ENCODE assay signal across 8 cellular contexts in genomic region chr16:67191410-67191994, GRCh38. TPM values are rescaled to one million over a fixed set of nuclear protein-coding genes. Genes with fewer than 3 reads are reported as not detected.
A peak's percentile ranks its signal among the peaks of the same experiment; 100 is the strongest.
DNase-seq lines count a peak whose midpoint lies in the region; ATAC-seq and TF ChIP-seq lines count a peak whose summit lies in the region.

No MANE protein-coding gene starts in this region.

- ATAC-seq in HG03280 (IDR thresholded peaks at IDR 0.05; ENCODE audit: unreplicated experiment): no peak

- 42 to 43% methylated on average over 9 of the region's 9 CpGs for WGBS in endodermal cell (ENCODE audit: insufficient coverage in 1 of 2, insufficient read length in 1 of 2), 2 experiments
- 20% methylated on average over 9 of the region's 9 CpGs for WGBS in prostate gland

- H3K9me3 ChIP-seq in NT2/D1 (ENCODE audit: insufficient read depth, low read length) (no peaks in the 10 kb centered on the region), endodermal cell (ENCODE audit: control insufficient read depth, low read length) (no peaks in the 10 kb centered on the region), prostate gland (no peaks in the 10 kb centered on the region)

- H3K4me3 ChIP-seq in GM08714 (ENCODE audit: low read length) (peak overlapping the region; percentile 93; the same call in 1 of the 2 replicates), NT2/D1 (ENCODE audit: insufficient read length, low read depth) (peak overlapping the region; percentile 100), endodermal cell (ENCODE audit: low read length) (peak overlapping the region; percentile 99), prostate gland (peak overlapping the region; percentile 88 to 91)

- TF ChIP-seq CTCF in endodermal cell (conservative IDR thresholded peaks at IDR 0.05) (no peak), prostate gland (IDR thresholded peaks at IDR 0.05) (no peak)

- H3K4me1 Mint-ChIP-seq in endodermal cell: peaks cover 11% of the 10 kb centered on the region

- intact Hi-C loops in prostate gland (cut with DNase I): no loop called here

- no peaks in the 10 kb centered on the region for H3K27me3 ChIP-seq in NT2/D1 (ENCODE audit: insufficient read depth, insufficient read length)
- no peaks in the 10 kb centered on the region for H3K27me3 ChIP-seq in endodermal cell (ENCODE audit: control insufficient read depth, insufficient read depth, low read length, poor library complexity, severe bottlenecking)
- H3K27me3 ChIP-seq in prostate gland (replicated peaks; ENCODE audit: insufficient read depth): no peaks in the 10 kb centered on the region

- peaks cover 2% of the 10 kb centered on the region for H3K27me3 Mint-ChIP-seq in endodermal cell (ENCODE audit: insufficient read depth)

- H3K4me1 ChIP-seq in NT2/D1 (ENCODE audit: insufficient read depth, insufficient read length) (peaks cover 22% of the 10 kb centered on the region), endodermal cell (ENCODE audit: control insufficient read depth, insufficient read depth, low read length) (peaks cover 9% of the 10 kb centered on the region), prostate gland (replicated peaks) (peaks cover 17% of the 10 kb centered on the region)

- no peak for DNase-seq in NT2/D1 (ENCODE audit: low read depth, low spot score)
- DNase-seq in endodermal cell: no peak
- no peak for DNase-seq in prostate gland (ENCODE audit: low spot score)
- no peak for DNase-seq in KG1 (lab: John Stamatoyannopoulos, UW)
- no peak for DNase-seq in anterior cingulate cortex (lab: John Stamatoyannopoulos, UW)
- no peak for DNase-seq in mucosa of gallbladder (ENCODE audit: low spot score)

- H3K27ac ChIP-seq in endodermal cell (ENCODE audit: low read depth, low read length): no peak overlapping the region
- H3K27ac ChIP-seq in prostate gland: no peak overlapping the region

- H3K9ac ChIP-seq in NT2/D1 (ENCODE audit: insufficient read length, low read depth) (no peak overlapping the region), endodermal cell (ENCODE audit: extremely low read depth, low read length, poor library complexity, severe bottlenecking) (no peak overlapping the region)

- H3K4me3 Mint-ChIP-seq in endodermal cell: peak overlapping the region; percentile 80

- no peaks in the 10 kb centered on the region for H3K9me3 Mint-ChIP-seq in endodermal cell

- no peak for TF ChIP-seq POLR2A in prostate gland (IDR thresholded peaks at IDR 0.05)

- H3K27ac Mint-ChIP-seq in endodermal cell: no peak overlapping the region

- H3K36me3 ChIP-seq in NT2/D1 (ENCODE audit: insufficient read depth, insufficient read length, low read length) (peaks cover 41% of the 10 kb centered on the region), endodermal cell (ENCODE audit: control insufficient read depth, insufficient read depth, low read length) (peaks cover 35% of the 10 kb centered on the region), prostate gland (peaks cover 11 to 16% of the 10 kb centered on the region in 2 donors)

- H3K36me3 Mint-ChIP-seq in endodermal cell (ENCODE audit: low read depth): peaks cover 35% of the 10 kb centered on the region

RNA-seq across cellular contexts. Expression of gene E2F4, which starts 0.5 kb away (rescaled TPM):
- total RNA-seq in endodermal cell: 10 to 100 TPM; 71.8 to 72.8 TPM
- polyA plus RNA-seq in endodermal cell (2013, experiment 1 of 2): 70.8 TPM
- polyA plus RNA-seq in endodermal cell (2013, experiment 2 of 2): 65.3 TPM
- total RNA-seq in prostate gland: 100 to 1,000 TPM in 1 of 2 donors, 10 to 100 TPM in 1; 91.6 to 105 TPM
- total RNA-seq in mucosa of gallbladder: 54.9 TPM

RNA-seq across cellular contexts. Expression of gene EXOC3L1, which starts 1.6 kb away (rescaled TPM):
- total RNA-seq in endodermal cell (1 to 10 TPM in 1 of 2 donors, under 1 TPM in 1; 0.97 to 1.8 TPM), prostate gland (1 to 10 TPM; 1.1 to 8.2 TPM), mucosa of gallbladder (3.2 TPM)
- polyA plus RNA-seq in endodermal cell (2013, experiment 1 of 2): 1.2 TPM
- polyA plus RNA-seq in endodermal cell (2013, experiment 2 of 2): 0.50 TPM

RNA-seq across cellular contexts. Expression of gene ELMO3, which starts 7.4 kb away (rescaled TPM):
- total RNA-seq in endodermal cell (1 to 10 TPM; 5.6 to 6.4 TPM), prostate gland (10 to 100 TPM; 24.8 to 36.7 TPM), mucosa of gallbladder (68.3 TPM)
- polyA plus RNA-seq in endodermal cell (2013, experiment 1 of 2): 2.5 TPM
- polyA plus RNA-seq in endodermal cell (2013, experiment 2 of 2): 2.4 TPM

RNA-seq across cellular contexts. Expression of gene MATCAP1, which starts 7.7 kb away (rescaled TPM):
- total RNA-seq in endodermal cell (10 to 100 TPM; 50.2 to 63.8 TPM), prostate gland (10 to 100 TPM; 13.9 to 28.9 TPM), mucosa of gallbladder (68.4 TPM)
- 79.8 TPM for polyA plus RNA-seq in endodermal cell (2013, experiment 1 of 2)
- polyA plus RNA-seq in endodermal cell (2013, experiment 2 of 2): 64.2 TPM

RNA-seq across cellular contexts. Expression of gene NOL3, which starts 21.2 kb away (rescaled TPM):
- total RNA-seq in endodermal cell (10 to 100 TPM; 11.6 TPM), prostate gland (100 to 1,000 TPM in 1 of 2 donors, 10 to 100 TPM in 1; 60.8 to 129 TPM), mucosa of gallbladder (79.0 TPM)
- polyA plus RNA-seq in endodermal cell (2013, experiment 1 of 2): 12.1 TPM
- 6.5 TPM for polyA plus RNA-seq in endodermal cell (2013, experiment 2 of 2)
